ENCODE assay signal across 1 cellular context in genomic region chr2:22282215-22282614, GRCh38.
TF ChIP-seq lines count a peak whose summit lies in the region.

No MANE protein-coding gene starts in this region.

TF ChIP-seq in IMR-90, 13 proteins besides CTCF, POLR2A, EP300 and RAD21 (continued from another document):
- TF ChIP-seq ELK1 (IDR thresholded peaks at IDR 0.05; ENCODE audit: borderline replicate concordance, low read depth, low read length), result no peak
- no peak for TF ChIP-seq MXI1 (IDR thresholded peaks at IDR 0.05; ENCODE audit: borderline replicate concordance, low read depth, low read length)
- TF ChIP-seq RFX5 (IDR thresholded peaks at IDR 0.05; ENCODE audit: low read depth, low read length), result no peak
- no peak for TF ChIP-seq NFE2L2 (IDR thresholded peaks at IDR 0.05; ENCODE audit: low read depth, low read length)
- no peak for TF ChIP-seq SMC3 (IDR thresholded peaks at IDR 0.05; ENCODE audit: low read depth, low read length)
- TF ChIP-seq CEBPB (IDR thresholded peaks at IDR 0.05; ENCODE audit: low read depth, low read length), result no peak
- no peak for TF ChIP-seq CHD1 (IDR thresholded peaks at IDR 0.05; ENCODE audit: low read depth, low read length)
- no peak for TF ChIP-seq MAZ (IDR thresholded peaks at IDR 0.05; ENCODE audit: borderline replicate concordance, low read depth, low read length)
- TF ChIP-seq BHLHE40 (IDR thresholded peaks at IDR 0.05; ENCODE audit: low read depth, low read length), result no peak
- TF ChIP-seq USF2 (IDR thresholded peaks at IDR 0.05; ENCODE audit: low read depth, low read length), result no peak
- no peak for TF ChIP-seq FOS (IDR thresholded peaks at IDR 0.05; ENCODE audit: low read depth, low read length)
